Comparison of ENCODE assay signal across 10 cellular contexts in genomic region chr20:1497371-1497770, GRCh38. TPM values are rescaled to one million over a fixed set of nuclear protein-coding genes. Genes with fewer than 3 reads are reported as not detected.
DNase-seq lines count a peak whose midpoint lies in the region; ATAC-seq, FAIRE-seq and TF ChIP-seq lines count a peak whose summit lies in the region.
"Not testable (repeated sequence)": the region's sequence is repeated elsewhere in the genome, so short reads cannot be mapped to it uniquely, and the experiment has no call there.
"Had no signal": no experiment of that assay in that cellular context is flagged by ENCODE, and none has a peak within 500 bp of the region (broad histone marks: within the 10 kb centered on the region; RNA-seq: fewer than 3 reads in every experiment).

No MANE protein-coding gene starts in this region.

- H3K9me1 ChIP-seq in K562 (ENCODE audit: control insufficient read depth, insufficient read depth, low read length): not testable (repeated sequence)

- not testable (repeated sequence) for H3K9me3 ChIP-seq in GM23248 (ENCODE audit: low read depth); K562 (replicated peaks; ENCODE audit: control insufficient read depth, insufficient read depth, low read depth, low read length); HepG2 (ENCODE audit: low read length)

- BruUV-seq in K562 (replicated peaks; lab: Mats Ljungman, UMichigan); HepG2 (replicated peaks; lab: Mats Ljungman, UMichigan): not testable (repeated sequence)

- CTCF ChIA-PET in K562 (lab: Yijun Ruan, JAX; ENCODE audit: low intra/inter-chr PET ratio): interaction anchor here (0.6 kb wide), 1 partner anchor 173 kb away, joined by 4 read pairs; no protein-coding TSS in a partner anchor
- CTCF ChIA-PET in HepG2 (lab: Yijun Ruan, JAX; ENCODE audit: low intra/inter-chr PET ratio, low total read pairs): not testable (repeated sequence)

- not testable (repeated sequence) for TF ChIP-seq CTCF in K562 (IDR thresholded peaks at IDR 0.05 in 2 of 3, conservative IDR thresholded peaks at IDR 0.05 in 1 of 3; ENCODE audit: insufficient read depth in 2 of 3, low read depth in 1 of 3, low read length in 3 of 3); coronary artery (IDR thresholded peaks at IDR 0.05); HepG2 (CRISPR knock-in tag; IDR thresholded peaks at IDR 0.05)

- not testable (repeated sequence) for ATAC-seq in K562, HepG2

- in situ Hi-C loops in GM23248 (cut with MboI); K562 (cut with MboI); HepG2 (cut with HindIII; ENCODE audit: extremely low pct_ligation_motif_present, low pct_unique_long_range_greater_than_20kb): not testable (repeated sequence)

- H3K9me2 ChIP-seq in GM23248 (ENCODE audit: insufficient read depth): not testable (repeated sequence)

- POLR2A ChIA-PET in K562 (lab: Yijun Ruan, JAX); HepG2 (lab: Yijun Ruan, JAX): not testable (repeated sequence)

- H3K4me3 ChIP-seq in GM23248; K562; coronary artery; HepG2 (replicated peaks in 1 of 3; ENCODE audit: insufficient read depth in 1 of 3, low read depth in 2 of 3, low read length in 3 of 3): not testable (repeated sequence)

- not testable (repeated sequence) for H3K27ac ChIP-seq in GM23248; K562 (ENCODE audit: extremely low read depth, low read depth, low read length); coronary artery; HepG2 (ENCODE audit: extremely low read length, insufficient read depth, low read length)

- intact Hi-C loops in K562 (cut with micrococcal nuclease); HepG2 (cut with micrococcal nuclease; ENCODE audit: unreplicated experiment): not testable (repeated sequence)

- not testable (repeated sequence) for H3K79me2 ChIP-seq in GM23248 (ENCODE audit: insufficient read depth); K562 (ENCODE audit: control insufficient read depth, insufficient read depth, low read length); HepG2 (ENCODE audit: insufficient read depth, low read length)

- not testable (repeated sequence) for H2AFZ ChIP-seq in GM23248; K562 (ENCODE audit: low read depth, low read length); HepG2 (ENCODE audit: low read length)

- not testable (repeated sequence) for H3K36me3 ChIP-seq in GM23248 (ENCODE audit: low read depth); K562 (ENCODE audit: control insufficient read depth, insufficient read depth, low read length); HepG2 (replicated peaks in 1 of 2; ENCODE audit: control insufficient read depth in 1 of 2, insufficient read depth in 2 of 2, low read length in 2 of 2)

- not testable (repeated sequence) for H3F3A ChIP-seq in GM23248 (ENCODE audit: insufficient read depth)

- not testable (repeated sequence) for H3K4me2 ChIP-seq in GM23248 (ENCODE audit: unreplicated experiment); K562 (ENCODE audit: insufficient read depth, low read length); HepG2 (ENCODE audit: low read depth, low read length)

- 82 to 84% methylated on average over 5 of the region's 5 CpGs for WGBS in GM23248 (ENCODE audit: low coverage in 1 of 2, low lambda C conversion rate in 2 of 2, missing lambda C conversion rate in 2 of 2), 2 experiments
- WGBS in K562 (ENCODE audit: insufficient coverage, low coverage, missing lambda C conversion rate): 0% methylated on average over 1 of the region's 5 CpGs
- 31% methylated on average over 5 of the region's 5 CpGs for WGBS in HepG2 (ENCODE audit: low lambda C conversion rate)

- not testable (repeated sequence) for TF ChIP-seq POLR2A in K562 (conservative IDR thresholded peaks at IDR 0.05); HepG2 (IDR thresholded peaks at IDR 0.05; ENCODE audit: insufficient read depth in 1 of 2, low read depth in 2 of 2, low read length in 2 of 2)

- not testable (repeated sequence) for FAIRE-seq in K562 (lab: Jason Lieb, UNC); HepG2 (lab: Jason Lieb, UNC)

- TF ChIP-seq EP300 in K562 (IDR thresholded peaks at IDR 0.05; ENCODE audit: low read length); HepG2 (IDR thresholded peaks at IDR 0.05; ENCODE audit: low read depth in 2 of 2, low read length in 2 of 2); HepG2 (CRISPR knock-in tag; IDR thresholded peaks at IDR 0.05; ENCODE audit: borderline replicate concordance): not testable (repeated sequence)

- not testable (repeated sequence) for H3K9ac ChIP-seq in GM23248; K562 (ENCODE audit: insufficient read depth in 1 of 2, low read depth in 2 of 2, low read length in 2 of 2); HepG2 (ENCODE audit: insufficient read depth, low read depth, low read length)

- not testable (repeated sequence) for H4K20me1 ChIP-seq in GM23248 (ENCODE audit: insufficient read depth); K562 (replicated peaks; ENCODE audit: control insufficient read depth, insufficient read depth, low read length); HepG2 (ENCODE audit: insufficient read depth, low read length)

- H3K27me3 ChIP-seq in GM23248 (replicated peaks; ENCODE audit: insufficient read depth): peaks cover 56% of the 10 kb centered on the region
- H3K27me3 ChIP-seq in K562 (ENCODE audit: control insufficient read depth in 2 of 2, insufficient read depth in 2 of 2, low read length in 2 of 2); HepG2 (ENCODE audit: control insufficient read depth in 1 of 2, insufficient read depth in 2 of 2, low read length in 2 of 2): not testable (repeated sequence)

- DNase-seq in GM23248: peak; percentile 32
- peak; percentile 49 for DNase-seq in M059J (ENCODE audit: low read depth)
- DNase-seq in RPMI7951 (ENCODE audit: low read depth): peak; percentile 67
- DNase-seq in K562 (ENCODE audit: extremely low read depth in 1 of 4, low spot score in 3 of 4); HepG2 (ENCODE audit: low spot score): not testable (repeated sequence)
- peak; percentile 9 for DNase-seq in coronary artery (ENCODE audit: low spot score)

- not testable (repeated sequence) for TF ChIP-seq RAD21 in K562 (CRISPR knock-in tag; conservative IDR thresholded peaks at IDR 0.05 in 1 of 2, IDR thresholded peaks at IDR 0.05 in 1 of 2); HepG2 (CRISPR knock-in tag; IDR thresholded peaks at IDR 0.05)

- not testable (repeated sequence) for H3K4me1 ChIP-seq in GM23248 (ENCODE audit: insufficient read depth); K562 (replicated peaks in 1 of 2; ENCODE audit: control insufficient read depth in 2 of 2, insufficient read depth in 2 of 2, low read length in 2 of 2); HepG2 (ENCODE audit: insufficient read depth, low read length)

RNA-seq across cellular contexts. Expression of gene SIRPB2, which starts 6.2 kb away (rescaled TPM):
- not detected in 2 replicates for total RNA-seq in GM23248 (2014; rRNA removed; shearing (Covaris generic))
- not detected in 2 replicates for polyA plus RNA-seq in GM23248 (2016; fragmentation: Nextera tagmentation; extraction: Ambion mirVana)
- 0.07 TPM in 1 of 2 replicates, not detected in the other for total RNA-seq in M059J (2014; rRNA removed; shearing (Covaris generic))
- total RNA-seq in RPMI7951 (2014; rRNA removed; shearing (Covaris generic)): not detected in 2 replicates
- not detected in 2 replicates for total RNA-seq in K562 (2011; cell fraction: chromatin; rRNA removed; ENCODE audit: low replicate concordance)
- not detected in 2 replicates for total RNA-seq in K562 (2011; cell fraction: nucleolus; rRNA removed)
- total RNA-seq in K562 (2011; cell fraction: nucleoplasm; rRNA removed): not detected in 2 replicates
- total RNA-seq in K562 (2014; rRNA removed): not detected in 2 replicates
- total RNA-seq in K562 (2014; rRNA removed; fragmentation: Illumina TruSeq; extraction: Trizol): not detected in 2 replicates
- 0.07 TPM in 1 of 2 replicates, not detected in the other for total RNA-seq in K562 (2015; rRNA removed; fragmentation: Illumina TruSeq; extraction: Trizol)
- not detected in 2 replicates for total RNA-seq in K562 (2021)
- polyA plus RNA-seq in K562 (2011; rRNA removed): not detected in 2 replicates
- 0.01 TPM in 1 of 2 replicates, not detected in the other for polyA plus RNA-seq in K562 (2011; cell fraction: cytosol; rRNA removed)
- not detected in 2 replicates for polyA plus RNA-seq in K562 (2011; cell fraction: nucleus; rRNA removed)
- 0.05 and 0.17 TPM in 2 replicates for polyA plus RNA-seq in K562 (2012)
- polyA plus RNA-seq in K562 (2014; fragmentation: Illumina TruSeq; extraction: Trizol): not detected in 2 replicates
- under 1 TPM in 1 of 2 experiments, not detected in 1; 0.07 TPM for polyA plus RNA-seq in K562 (2014; fragmentation: Nextera tagmentation; extraction: Ambion mirVana)
- not detected in 2 replicates for polyA plus RNA-seq in K562 (2014; rRNA removed)
- polyA minus RNA-seq in K562 (2011; rRNA and poly(A)+ RNA removed): not detected in 2 replicates
- polyA minus RNA-seq in K562 (2011; cell fraction: cytosol; rRNA and poly(A)+ RNA removed): not detected in 2 replicates
- polyA minus RNA-seq in K562 (2011; cell fraction: nucleus; rRNA and poly(A)+ RNA removed): not detected in 2 replicates
- total RNA-seq in HepG2 (2016; rRNA removed; fragmentation: Illumina TruSeq; extraction: Trizol): not detected in 2 replicates
- not detected in 2 replicates for total RNA-seq in HepG2 (2016; cell fraction: cytosol; rRNA removed; fragmentation: Illumina TruSeq; extraction: Trizol; ENCODE audit: low read depth)
- total RNA-seq in HepG2 (2016; cell fraction: insoluble cytoplasmic fraction; rRNA removed; fragmentation: Illumina TruSeq; extraction: Trizol): not detected in 2 replicates
- not detected in 2 replicates for total RNA-seq in HepG2 (2016; cell fraction: membrane; rRNA removed; fragmentation: Illumina TruSeq; extraction: Trizol)
- total RNA-seq in HepG2 (2016; cell fraction: nucleus; rRNA removed; fragmentation: Illumina TruSeq; extraction: Trizol): not detected in 2 replicates
- polyA plus RNA-seq in HepG2 (2011; rRNA removed): not detected in 2 replicates
- not detected in 2 replicates for polyA plus RNA-seq in HepG2 (2011; cell fraction: cytosol; rRNA removed)
- not detected in 2 replicates for polyA plus RNA-seq in HepG2 (2011; cell fraction: nucleus; rRNA removed)
- not detected in 2 replicates for polyA plus RNA-seq in HepG2 (2012)
- not detected in 2 replicates for polyA plus RNA-seq in HepG2 (2016; cell fraction: cytosol; fragmentation: Illumina TruSeq; extraction: Trizol; ENCODE audit: low read depth)
- not detected in 2 replicates for polyA plus RNA-seq in HepG2 (2016; cell fraction: insoluble cytoplasmic fraction; fragmentation: Illumina TruSeq; extraction: Trizol; ENCODE audit: low read depth)
- not detected in 2 replicates for polyA plus RNA-seq in HepG2 (2016; cell fraction: membrane; fragmentation: Illumina TruSeq; extraction: Trizol; ENCODE audit: low read depth)
- polyA plus RNA-seq in HepG2 (2016; cell fraction: nucleus; fragmentation: Illumina TruSeq; extraction: Trizol; ENCODE audit: insufficient read depth, low read depth): not detected in 2 replicates
- polyA minus RNA-seq in HepG2 (2011; rRNA and poly(A)+ RNA removed; ENCODE audit: low replicate concordance): not detected in 2 replicates
- not detected in 2 replicates for polyA minus RNA-seq in HepG2 (2011; cell fraction: cytosol; rRNA and poly(A)+ RNA removed)
- polyA minus RNA-seq in HepG2 (2011; cell fraction: nucleus; rRNA and poly(A)+ RNA removed): not detected in 2 replicates
- total RNA-seq: CD4-positive, CD25-positive, alpha-beta regulatory T cell; CD8-positive, alpha-beta memory T cell; Daoy; H7 had no signal
- polyA plus RNA-seq: CD8-positive, alpha-beta memory T cell had no signal

RNA-seq across cellular contexts. Expression of gene NSFL1C, which starts 30.7 kb away (rescaled TPM):
- 22.2 and 32.0 TPM in 2 replicates for total RNA-seq in GM23248 (2014; rRNA removed; shearing (Covaris generic))
- polyA plus RNA-seq in GM23248 (2016; fragmentation: Nextera tagmentation; extraction: Ambion mirVana) (84.2 and 88.7 TPM in 2 replicates), K562 (2011; rRNA removed) (20.8 and 26.5 TPM in 2 replicates), K562 (2014; fragmentation: Illumina TruSeq; extraction: Trizol) (104 and 119 TPM in 2 replicates), K562 (2014; fragmentation: Nextera tagmentation; extraction: Ambion mirVana) (10 to 100 TPM; 39.3 to 47.0 TPM), K562 (2014; rRNA removed) (53.8 and 71.3 TPM in 2 replicates), HepG2 (2011; rRNA removed) (22.9 and 31.9 TPM in 2 replicates)
- total RNA-seq in M059J (2014; rRNA removed; shearing (Covaris generic)): 69.2 and 85.5 TPM in 2 replicates
- total RNA-seq in RPMI7951 (2014; rRNA removed; shearing (Covaris generic)): 35.2 and 44.1 TPM in 2 replicates
- total RNA-seq in K562 (2011; cell fraction: chromatin; rRNA removed; ENCODE audit: low replicate concordance): 50.9 and 82.3 TPM in 2 replicates
- total RNA-seq in K562 (2011; cell fraction: nucleolus; rRNA removed): 32.7 and 35.1 TPM in 2 replicates
- total RNA-seq in K562 (2011; cell fraction: nucleoplasm; rRNA removed): 58.5 and 68.4 TPM in 2 replicates
- total RNA-seq in K562 (2014; rRNA removed) (69.8 and 82.5 TPM in 2 replicates), K562 (2014; rRNA removed; fragmentation: Illumina TruSeq; extraction: Trizol) (27.2 and 29.9 TPM in 2 replicates), K562 (2015; rRNA removed; fragmentation: Illumina TruSeq; extraction: Trizol) (35.4 and 36.3 TPM in 2 replicates), K562 (2021) (97.3 and 99.1 TPM in 2 replicates), HepG2 (2016; rRNA removed; fragmentation: Illumina TruSeq; extraction: Trizol) (62.7 and 74.0 TPM in 2 replicates)
- 15.1 and 25.0 TPM in 2 replicates for polyA plus RNA-seq in K562 (2011; cell fraction: cytosol; rRNA removed)
- 91.8 and 160 TPM in 2 replicates for polyA plus RNA-seq in K562 (2011; cell fraction: nucleus; rRNA removed)
- 78.4 and 79.6 TPM in 2 replicates for polyA plus RNA-seq in K562 (2012)
- 26.7 and 47.1 TPM in 2 replicates for polyA minus RNA-seq in K562 (2011; rRNA and poly(A)+ RNA removed)
- polyA minus RNA-seq in K562 (2011; cell fraction: cytosol; rRNA and poly(A)+ RNA removed): 11.0 and 17.7 TPM in 2 replicates
- polyA minus RNA-seq in K562 (2011; cell fraction: nucleus; rRNA and poly(A)+ RNA removed): 47.0 and 118 TPM in 2 replicates
- 27.0 and 31.9 TPM in 2 replicates for total RNA-seq in HepG2 (2016; cell fraction: cytosol; rRNA removed; fragmentation: Illumina TruSeq; extraction: Trizol; ENCODE audit: low read depth)
- 67.3 and 70.8 TPM in 2 replicates for total RNA-seq in HepG2 (2016; cell fraction: insoluble cytoplasmic fraction; rRNA removed; fragmentation: Illumina TruSeq; extraction: Trizol)
- 34.0 and 35.0 TPM in 2 replicates for total RNA-seq in HepG2 (2016; cell fraction: membrane; rRNA removed; fragmentation: Illumina TruSeq; extraction: Trizol)
- total RNA-seq in HepG2 (2016; cell fraction: nucleus; rRNA removed; fragmentation: Illumina TruSeq; extraction: Trizol): 57.9 and 59.7 TPM in 2 replicates
- 24.0 and 30.9 TPM in 2 replicates for polyA plus RNA-seq in HepG2 (2011; cell fraction: cytosol; rRNA removed)
- polyA plus RNA-seq in HepG2 (2011; cell fraction: nucleus; rRNA removed): 94.8 and 100 TPM in 2 replicates
- 82.3 and 83.4 TPM in 2 replicates for polyA plus RNA-seq in HepG2 (2012)
- polyA plus RNA-seq in HepG2 (2016; cell fraction: cytosol; fragmentation: Illumina TruSeq; extraction: Trizol; ENCODE audit: low read depth): 54.9 and 58.8 TPM in 2 replicates
- polyA plus RNA-seq in HepG2 (2016; cell fraction: insoluble cytoplasmic fraction; fragmentation: Illumina TruSeq; extraction: Trizol; ENCODE audit: low read depth): 139 and 153 TPM in 2 replicates
- polyA plus RNA-seq in HepG2 (2016; cell fraction: membrane; fragmentation: Illumina TruSeq; extraction: Trizol; ENCODE audit: low read depth): 55.7 and 56.7 TPM in 2 replicates
- 105 and 116 TPM in 2 replicates for polyA plus RNA-seq in HepG2 (2016; cell fraction: nucleus; fragmentation: Illumina TruSeq; extraction: Trizol; ENCODE audit: insufficient read depth, low read depth)
- polyA minus RNA-seq in HepG2 (2011; rRNA and poly(A)+ RNA removed; ENCODE audit: low replicate concordance): 23.6 and 36.6 TPM in 2 replicates
- 11.3 and 16.5 TPM in 2 replicates for polyA minus RNA-seq in HepG2 (2011; cell fraction: cytosol; rRNA and poly(A)+ RNA removed)
- 149 and 165 TPM in 2 replicates for polyA minus RNA-seq in HepG2 (2011; cell fraction: nucleus; rRNA and poly(A)+ RNA removed)
